Comparison of ENCODE assay signal across 12 cellular contexts in the genomic region with DNA sequence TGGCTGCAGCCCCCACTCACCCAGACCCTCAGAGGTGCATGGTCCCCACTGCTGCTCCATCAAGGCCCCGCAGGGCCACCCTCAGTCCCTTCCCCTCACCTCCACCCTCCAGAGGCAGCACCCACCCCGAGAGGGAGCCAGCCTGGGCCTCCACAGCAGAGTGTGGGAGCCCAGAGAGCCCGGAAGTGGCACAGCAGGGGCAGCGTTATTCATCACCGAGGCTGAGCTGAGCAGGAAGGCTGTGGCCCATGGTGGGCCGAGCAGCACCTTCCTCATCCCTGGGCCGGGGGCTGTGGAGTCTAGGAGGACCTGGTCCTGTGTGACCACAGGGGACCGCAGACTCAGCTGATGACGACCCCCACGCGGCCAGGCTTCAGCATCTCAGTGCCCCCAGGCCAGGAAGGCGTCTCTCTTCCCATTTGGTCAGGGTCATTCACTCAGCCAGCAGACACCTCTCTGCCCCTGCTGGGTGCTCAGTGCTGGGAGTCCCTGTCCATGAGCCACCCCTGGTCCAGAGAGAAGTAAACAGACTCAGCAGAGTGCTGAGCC.
"Had no signal": no experiment of that assay in that cellular context is flagged by ENCODE, and none has a peak within 500 bp of the region (broad histone marks: within the 10 kb centered on the region; RNA-seq: fewer than 3 reads in every experiment).

No MANE protein-coding gene starts in this region.

- FAIRE-seq: TTC549 had no signal

- H3K9me3 ChIP-seq: adrenal gland had no signal

- ATAC-seq: activated T-helper 17 cell treated with anti-CD3 and anti-CD28 coated beads, Interleukin-2, amount 50 U/mL, for 72 hours; natural killer cell; stimulated activated naive CD8-positive, alpha-beta T cell treated with anti-CD3 and anti-CD28 coated beads, Interleukin-15, amount 100 ng/mL, for 72 hours had no signal

- H3K36me3 ChIP-seq: adrenal gland had no signal

- H3K4me3 ChIP-seq: adrenal gland had no signal

- DNase-seq: activated CD4-positive, alpha-beta T cell treated with anti-CD3 and anti-CD28 coated beads, Interleukin-2, amount 10 ng/mL, durations not matched to agents 7 days and 5 days; activated CD4-positive, CD25-positive, alpha-beta regulatory T cell; activated naive CD4-positive, alpha-beta T cell treated with anti-CD3 and anti-CD28 coated beads, Interleukin-2, amount 50 U/mL, for 16 hours; activated T-cell treated with anti-CD3 and anti-CD28 coated beads for 4 hours; adrenal gland; effector memory CD4-positive, alpha-beta T cell; natural killer cell; occipital lobe; stimulated activated CD4-positive, alpha-beta T cell treated with anti-CD3 and anti-CD28 coated beads, Interleukin-4, amount 100 ng/mL, for 24 hours; stimulated activated naive CD8-positive, alpha-beta T cell treated with anti-CD3 and anti-CD28 coated beads, Interleukin-15, amount 100 ng/mL, for 72 hours had no signal

- H3K27me3 ChIP-seq: adrenal gland had no signal
